ENCODE assay signal across 9 cellular contexts in genomic region chr15:40755821-40756220, GRCh38. TPM values are rescaled to one million over a fixed set of nuclear protein-coding genes. Genes with fewer than 3 reads are reported as not detected.
DNase-seq lines count a peak whose midpoint lies in the region; ATAC-seq and TF ChIP-seq lines count a peak whose summit lies in the region.
"Had no signal": no experiment of that assay in that cellular context is flagged by ENCODE, and none has a peak within 500 bp of the region (broad histone marks: within the 10 kb centered on the region; RNA-seq: fewer than 3 reads in every experiment).

No MANE protein-coding gene starts in this region.

- no peaks in the 10 kb centered on the region for H3K9me3 Mint-ChIP-seq in dendritic cell treated with granulocyte-macrophage colony-stimulating factor and Interleukin-4, amounts not matched to agents 40 ng/mL and 50 ng/mL, for 4 days

- peak overlapping the region; percentile 92 for H2AFZ ChIP-seq in DND-41 (ENCODE audit: low read depth, low read length)

- peaks cover 17% of the 10 kb centered on the region for H3K4me1 Mint-ChIP-seq in dendritic cell treated with granulocyte-macrophage colony-stimulating factor and Interleukin-4, amounts not matched to agents 40 ng/mL and 50 ng/mL, for 4 days (ENCODE audit: low read depth)

- intact Hi-C loops in dendritic cell treated with granulocyte-macrophage colony-stimulating factor and Interleukin-4, amounts not matched to agents 40 ng/mL and 50 ng/mL, for 4 days (cut with micrococcal nuclease), result loop anchor here (1.0 kb wide), 2 partner anchors 7 to 51 kb away; partner anchors contain the start of genes DNAJC17 and ZFYVE19
- intact Hi-C loops in ovary (cut with DNase I), result loop anchor here in 1 of 4 donors (10.0 kb wide), 1 partner anchor 191 kb away; the partner anchor contains the start of genes CCDC32 and RPUSD2

- H3K4me1 ChIP-seq in DND-41 (ENCODE audit: insufficient read depth, low read length) (peaks cover 41% of the 10 kb centered on the region), ovary (ENCODE audit: insufficient read depth) (peaks cover 1% of the 10 kb centered on the region)

- peaks cover 34% of the 10 kb centered on the region for H3K79me2 ChIP-seq in DND-41 (ENCODE audit: insufficient read depth, low read length)

- TF ChIP-seq EP300 in ovary (IDR thresholded peaks at IDR 0.05), result no peak

- TF ChIP-seq CTCF in DND-41 (IDR thresholded peaks at IDR 0.05; ENCODE audit: borderline replicate concordance, extremely low read depth, low read length, poor library complexity, severe bottlenecking), result no peak
- no peak for TF ChIP-seq CTCF in ovary (IDR thresholded peaks at IDR 0.05)

- H3K27ac ChIP-seq in DND-41 (ENCODE audit: low read length) (peak overlapping the region; percentile 100), ovary (peak overlapping the region; percentile 22 to 83)

- H3K36me3 Mint-ChIP-seq in dendritic cell treated with granulocyte-macrophage colony-stimulating factor and Interleukin-4, amounts not matched to agents 40 ng/mL and 50 ng/mL, for 4 days (ENCODE audit: low read depth), result peaks cover 36% of the 10 kb centered on the region

- peak overlapping the region; percentile 99 for H3K4me2 ChIP-seq in DND-41 (ENCODE audit: insufficient read depth, low read length)

- TF ChIP-seq POLR2A in ovary (IDR thresholded peaks at IDR 0.05), result no peak

- H3K9me3 ChIP-seq in DND-41 (ENCODE audit: insufficient read depth, low read length, severe bottlenecking), result no peaks in the 10 kb centered on the region
- no peaks in the 10 kb centered on the region for H3K9me3 ChIP-seq in ovary

- peak overlapping the region; percentile 95 for H3K9ac ChIP-seq in DND-41 (ENCODE audit: low read depth, low read length)

- H3K27ac Mint-ChIP-seq in dendritic cell treated with granulocyte-macrophage colony-stimulating factor and Interleukin-4, amounts not matched to agents 40 ng/mL and 50 ng/mL, for 4 days, result peak overlapping the region; percentile 96

- ATAC-seq in DND-41 (ENCODE audit: insufficient read depth, low read depth) (no peak), GM18870 (IDR thresholded peaks at IDR 0.05; ENCODE audit: unreplicated experiment) (no peak), GM19467 (IDR thresholded peaks at IDR 0.05; ENCODE audit: unreplicated experiment) (no peak)

- peaks cover 3% of the 10 kb centered on the region; the same call in 1 of the 2 replicates for H4K20me1 ChIP-seq in DND-41 (ENCODE audit: insufficient read depth, low read length)

- H3K27me3 ChIP-seq in DND-41 (ENCODE audit: insufficient read depth, low read length, poor library complexity) (no peaks in the 10 kb centered on the region), ovary (no peaks in the 10 kb centered on the region)

- WGBS in ovary, 3 donors, result 60 to 71% (median 60%) methylated on average over 11 of the region's 11 CpGs

- H3K36me3 ChIP-seq in DND-41 (ENCODE audit: insufficient read depth, low read length) (peaks cover 20% of the 10 kb centered on the region), ovary (no peaks in the 10 kb centered on the region)

- peak overlapping the region; percentile 98 for H3K4me3 Mint-ChIP-seq in dendritic cell treated with granulocyte-macrophage colony-stimulating factor and Interleukin-4, amounts not matched to agents 40 ng/mL and 50 ng/mL, for 4 days

- peak overlapping the region; percentile 36 to 98; a peak in 3 of 4 replicates for H3K4me3 ChIP-seq in DND-41 (ENCODE audit: low read depth in 1 of 2, low read length in 2 of 2)
- peak overlapping the region; percentile 68 for H3K4me3 ChIP-seq in ovary

- H3K27me3 Mint-ChIP-seq in dendritic cell treated with granulocyte-macrophage colony-stimulating factor and Interleukin-4, amounts not matched to agents 40 ng/mL and 50 ng/mL, for 4 days, result peaks cover 4% of the 10 kb centered on the region

- peak; percentile 15 for DNase-seq in DND-41
- peak; percentile 20 for DNase-seq in NCI-H2227 (lab: John Stamatoyannopoulos, UW; ENCODE audit: unreplicated experiment)
- no peak for DNase-seq in ovary
- DNase-seq in activated effector memory CD4-positive, alpha-beta T cell treated with anti-CD3 and anti-CD28 coated beads, Interleukin-2, amount 50 U/mL, for 16 hours, result no peak
- DNase-seq in activated gamma-delta T cell treated with Interleukin-2 at 50 U/mL for 16 hours, result no peak

RNA-seq across cellular contexts. Expression of gene RMDN3, which starts 0.8 kb away (rescaled TPM):
- total RNA-seq in ovary, result 10 to 100 TPM; 19.2 to 35.6 (median 25.4) TPM
- 10 to 100 TPM; 21.6 to 23.5 TPM for polyA plus RNA-seq in ovary

RNA-seq across cellular contexts. Expression of gene GCHFR, which starts 8.0 kb away (rescaled TPM):
- 10 to 100 TPM; 16.1 to 40.1 (median 20.8) TPM for total RNA-seq in ovary
- 10 to 100 TPM in 1 of 2 donors, 1 to 10 TPM in 1; 2.8 to 26.1 TPM for polyA plus RNA-seq in ovary

RNA-seq across cellular contexts. Expression of gene C15orf62, which starts 14.0 kb away (rescaled TPM):
- 1 to 10 TPM in 1 of 7 donors, under 1 TPM in 6; 0.41 to 1.2 (median 0.69) TPM for total RNA-seq in ovary
- polyA plus RNA-seq in ovary, result under 1 TPM; 0.33 to 0.52 TPM
- total RNA-seq: LHCN-M2 had no signal

RNA-seq across cellular contexts. Expression of gene ZFYVE19, which starts 51.1 kb away (rescaled TPM):
- total RNA-seq in ovary, result 10 to 100 TPM; 15.9 to 31.0 (median 17.4) TPM
- polyA plus RNA-seq in ovary, result 10 to 100 TPM; 14.7 to 19.1 TPM

RNA-seq across cellular contexts. Expression of gene DNAJC17, which starts 51.5 kb away (rescaled TPM):
- 10 to 100 TPM; 10.5 to 39.1 (median 31.7) TPM for total RNA-seq in ovary
- 10 to 100 TPM; 26.9 to 57.9 TPM for polyA plus RNA-seq in ovary

Comparison
In these comparisons a context has a peak if more than half of its experiments do, and no peak if none do; other contexts are left out.
1. DNase-seq: peak in DND-41 (single experiment) and NCI-H2227 (single experiment); none in ovary (0 of 5), activated effector memory CD4-positive, alpha-beta T cell treated with anti-CD3 and anti-CD28 coated beads, Interleukin-2, amount 50 U/mL, for 16 hours (single experiment) and activated gamma-delta T cell treated with Interleukin-2 at 50 U/mL for 16 hours (single experiment).